11 cellular contexts compared by ENCODE assay signal in the genomic region with DNA sequence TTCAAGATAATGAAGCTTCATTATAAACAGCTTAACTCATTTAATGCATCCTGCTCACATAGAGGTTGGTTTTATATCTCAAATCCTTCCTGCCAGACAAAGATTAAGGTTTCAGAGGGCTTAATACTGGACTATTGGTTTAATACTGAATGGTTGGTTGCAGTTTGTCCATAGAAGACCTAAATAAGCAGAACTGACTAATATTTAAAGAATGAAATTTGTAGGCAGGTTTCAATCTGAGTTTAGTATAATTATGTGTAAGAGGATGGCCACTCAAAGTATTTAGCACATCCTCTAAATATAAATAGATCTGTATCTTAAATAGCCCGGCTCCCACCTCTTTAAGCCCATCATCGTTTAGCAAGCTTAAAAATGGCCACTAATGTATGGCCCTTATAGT.
DNase-seq lines count a peak whose midpoint lies in the region; ATAC-seq and FAIRE-seq lines count a peak whose summit lies in the region.
"Had no signal": no experiment of that assay in that cellular context is flagged by ENCODE, and none has a peak within 500 bp of the region (broad histone marks: within the 10 kb centered on the region; RNA-seq: fewer than 3 reads in every experiment).

No MANE protein-coding gene starts in this region.

- H3K27ac Mint-ChIP-seq in CD8-positive, alpha-beta memory T cell: no peak overlapping the region
- H3K27ac Mint-ChIP-seq: stimulated activated naive CD8-positive, alpha-beta T cell treated with anti-CD3 and anti-CD28 coated beads, Interleukin-15, amount 100 ng/mL, for 72 hours had no signal

- DNase-seq in RCC 7860 (ENCODE audit: low spot score): no peak
- no peak for DNase-seq in Right ventricle myocardium superior
- no peak for DNase-seq in NCI-H1930 (lab: John Stamatoyannopoulos, UW)
- no peak for DNase-seq in CD8-positive, alpha-beta memory T cell
- DNase-seq: brain microvascular endothelial cell; erythroblast; SJCRH30; stimulated activated naive CD8-positive, alpha-beta T cell treated with anti-CD3 and anti-CD28 coated beads, Interleukin-15, amount 100 ng/mL, for 72 hours had no signal

- no peak overlapping the region for H3K4me3 Mint-ChIP-seq in CD8-positive, alpha-beta memory T cell
- H3K4me3 Mint-ChIP-seq: stimulated activated naive CD8-positive, alpha-beta T cell treated with anti-CD3 and anti-CD28 coated beads, Interleukin-15, amount 100 ng/mL, for 72 hours had no signal

- peaks cover 22 to 26% (median 23%) of the 10 kb centered on the region in 3 donors for H3K4me1 Mint-ChIP-seq in CD8-positive, alpha-beta memory T cell

- peak; percentile 79 for ATAC-seq in GM19023 (IDR thresholded peaks at IDR 0.05; ENCODE audit: unreplicated experiment)
- ATAC-seq in HG02642 (IDR thresholded peaks at IDR 0.05; ENCODE audit: poor library complexity, unreplicated experiment): peak; percentile 75
- ATAC-seq in HG03460 (IDR thresholded peaks at IDR 0.05; ENCODE audit: unreplicated experiment): peak; percentile 55
- no peak for ATAC-seq in Right ventricle myocardium superior (ENCODE audit: poor library complexity)
- ATAC-seq: stimulated activated naive CD8-positive, alpha-beta T cell treated with anti-CD3 and anti-CD28 coated beads, Interleukin-15, amount 100 ng/mL, for 72 hours had no signal

- no peaks in the 10 kb centered on the region for H3K9me3 Mint-ChIP-seq in CD8-positive, alpha-beta memory T cell

- H3K27me3 ChIP-seq in CD8-positive, alpha-beta memory T cell (ENCODE audit: insufficient read depth, low read length, poor library complexity, severe bottlenecking): no peaks in the 10 kb centered on the region
- H3K27me3 ChIP-seq: brain microvascular endothelial cell, SJCRH30 had no signal

- no peak for FAIRE-seq in RCC 7860 (lab: Jason Lieb, UNC)

- H3K36me3 ChIP-seq in CD8-positive, alpha-beta memory T cell (ENCODE audit: insufficient read depth, low read length): no peaks in the 10 kb centered on the region
- H3K36me3 ChIP-seq: brain microvascular endothelial cell, SJCRH30 had no signal

- H3K9me3 ChIP-seq in CD8-positive, alpha-beta memory T cell (ENCODE audit: low read length): no peaks in the 10 kb centered on the region
- H3K9me3 ChIP-seq: SJCRH30 had no signal

- POLR2A ChIA-PET in CD8-positive, alpha-beta memory T cell (lab: Charles Lee): no interaction called here

- no peaks in the 10 kb centered on the region for H3K27me3 Mint-ChIP-seq in CD8-positive, alpha-beta memory T cell
- H3K27me3 Mint-ChIP-seq: stimulated activated naive CD8-positive, alpha-beta T cell treated with anti-CD3 and anti-CD28 coated beads, Interleukin-15, amount 100 ng/mL, for 72 hours had no signal

- H3K4me3 ChIP-seq in CD8-positive, alpha-beta memory T cell (ENCODE audit: low read length): no peak overlapping the region
- H3K4me3 ChIP-seq: SJCRH30 had no signal

- H3K4me1 ChIP-seq in CD8-positive, alpha-beta memory T cell (ENCODE audit: insufficient read depth, low read length): peaks cover 20% of the 10 kb centered on the region

- no peak overlapping the region for H3K27ac ChIP-seq in CD8-positive, alpha-beta memory T cell (ENCODE audit: low read depth, low read length)
- H3K27ac ChIP-seq: brain microvascular endothelial cell, SJCRH30 had no signal

- CTCF ChIA-PET in CD8-positive, alpha-beta memory T cell (lab: Charles Lee): no interaction called here

- intact Hi-C loops in Right ventricle myocardium superior (cut with DNase I): no loop called here

- peaks cover 18 to 19% (median 18%) of the 10 kb centered on the region in 3 donors for H3K36me3 Mint-ChIP-seq in CD8-positive, alpha-beta memory T cell
